ENCODE assay signal across 22 cellular contexts in genomic region chr1:86068841-86069756, GRCh38.
DNase-seq lines count a peak whose midpoint lies in the region; ATAC-seq lines count a peak whose summit lies in the region.
"Had no signal": no experiment of that assay in that cellular context is flagged by ENCODE, and none has a peak within 500 bp of the region (broad histone marks: within the 10 kb centered on the region; RNA-seq: fewer than 3 reads in every experiment).

No MANE protein-coding gene starts in this region.

- peak; percentile 95 for ATAC-seq in esophagus mucosa
- no peak for ATAC-seq in naive thymus-derived CD8-positive, alpha-beta T cell
- ATAC-seq: right lobe of liver, T-helper 17 cell had no signal

- H3K36me3 Mint-ChIP-seq in naive thymus-derived CD8-positive, alpha-beta T cell: no peaks in the 10 kb centered on the region
- H3K36me3 Mint-ChIP-seq: activated naive CD8-positive, alpha-beta T cell; CD4-positive, CD25-positive, alpha-beta regulatory T cell had no signal

- DNase-seq in EL (peak; percentile 57), NCI-H446 treated with DMSO at 0.1 percent for 48 hours (lab: John Stamatoyannopoulos, UW) (peak; percentile 37), myocyte (ENCODE audit: low read depth) (peak; percentile 29), SK-N-DZ (ENCODE audit: low spot score) (no peak), SW 1271 (lab: John Stamatoyannopoulos, UW) (no peak), activated T-cell treated with anti-CD3 and anti-CD28 coated beads for 4 hours (no peak)
- DNase-seq in naive thymus-derived CD8-positive, alpha-beta T cell: no peak
- DNase-seq: activated B cell treated with CpG ODN at 0.5 μM for 24 hours; CD4-positive, CD25-positive, alpha-beta regulatory T cell; dorsolateral prefrontal cortex; erythroblast; head of caudate nucleus; immature natural killer cell; KG1; NCI-H1092 treated with DMSO at 0.1 percent for 48 hours; right lobe of liver; SHP77 treated with DMSO at 0.1 percent for 48 hours; stimulated activated naive CD4-positive, alpha-beta T cell treated with Interleukin-2 at 50 U/mL for 16 hours; T-helper 17 cell; thyroid gland had no signal

- H3K4me3 Mint-ChIP-seq in naive thymus-derived CD8-positive, alpha-beta T cell: no peak overlapping the region
- H3K4me3 Mint-ChIP-seq: activated B cell treated with CpG ODN at 0.5 μM for 24 hours; activated naive CD8-positive, alpha-beta T cell; CD4-positive, CD25-positive, alpha-beta regulatory T cell; immature natural killer cell; T-helper 17 cell had no signal

- H3K27me3 Mint-ChIP-seq in naive thymus-derived CD8-positive, alpha-beta T cell: peaks cover 0 to 15% (median 1%) of the 10 kb centered on the region in 5 donors
- H3K27me3 Mint-ChIP-seq: activated B cell treated with CpG ODN at 0.5 μM for 24 hours; CD4-positive, CD25-positive, alpha-beta regulatory T cell had no signal

- POLR2A ChIA-PET in naive thymus-derived CD8-positive, alpha-beta T cell (lab: Charles Lee): no interaction called here

- peaks cover 0 to 11% (median 0%) of the 10 kb centered on the region in 9 donors for H3K9me3 Mint-ChIP-seq in naive thymus-derived CD8-positive, alpha-beta T cell
- H3K9me3 Mint-ChIP-seq: activated B cell treated with CpG ODN at 0.5 μM for 24 hours had no signal

- no peaks in the 10 kb centered on the region for H3K4me1 Mint-ChIP-seq in naive thymus-derived CD8-positive, alpha-beta T cell
- H3K4me1 Mint-ChIP-seq: activated B cell treated with CpG ODN at 0.5 μM for 24 hours; CD4-positive, CD25-positive, alpha-beta regulatory T cell; immature natural killer cell; T-helper 17 cell had no signal

- no peak overlapping the region for H3K27ac Mint-ChIP-seq in naive thymus-derived CD8-positive, alpha-beta T cell
- H3K27ac Mint-ChIP-seq: activated B cell treated with CpG ODN at 0.5 μM for 24 hours; activated naive CD8-positive, alpha-beta T cell; CD4-positive, CD25-positive, alpha-beta regulatory T cell; immature natural killer cell; T-helper 17 cell had no signal

Comparison
In these comparisons a context has a peak if more than half of its experiments do, and no peak if none do; other contexts are left out.
1. DNase-seq: peak in EL (single experiment), NCI-H446 treated with DMSO at 0.1 percent for 48 hours (single experiment) and myocyte (single experiment); none in SK-N-DZ (single experiment), SW 1271 (0 of 2), activated T-cell treated with anti-CD3 and anti-CD28 coated beads for 4 hours (single experiment) and naive thymus-derived CD8-positive, alpha-beta T cell (0 of 10).